8 cellular contexts compared by ENCODE assay signal in the genomic region with DNA sequence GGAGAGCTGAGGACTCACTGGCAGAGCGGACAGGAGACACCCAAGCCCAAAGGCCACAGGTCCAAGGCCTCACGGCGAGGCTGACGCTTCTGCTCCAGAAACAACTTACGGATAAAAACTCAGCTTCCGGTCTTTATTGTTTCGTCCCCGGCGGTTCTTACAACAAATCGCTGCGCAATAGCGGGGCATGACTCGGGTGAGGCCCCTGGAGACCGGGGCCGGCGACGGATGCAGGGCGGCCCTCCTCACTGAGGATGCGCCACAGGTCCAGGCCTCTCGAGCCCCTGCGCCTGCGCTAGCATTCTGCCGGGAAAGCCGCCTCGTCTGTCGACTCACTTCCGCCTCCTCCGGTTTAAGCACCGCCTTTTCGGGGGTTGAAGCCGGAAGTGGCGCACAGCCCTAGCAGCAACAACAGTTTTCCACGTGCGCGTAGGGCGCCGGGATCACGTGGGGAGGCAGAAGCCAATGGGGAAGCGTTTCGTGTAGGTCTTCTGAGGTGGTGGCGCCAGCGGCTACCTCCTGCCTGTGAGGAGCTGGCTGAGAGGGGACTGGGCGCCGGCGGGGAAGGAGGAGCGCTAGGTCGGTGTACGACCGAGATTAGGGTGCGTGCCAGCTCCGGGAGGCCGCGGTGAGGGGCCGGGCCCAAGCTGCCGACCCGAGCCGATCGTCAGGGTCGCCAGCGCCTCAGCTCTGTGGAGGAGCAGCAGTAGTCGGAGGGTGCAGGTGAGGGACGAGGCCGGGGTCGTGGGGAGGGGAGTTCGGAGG. TPM values are rescaled to one million over a fixed set of nuclear protein-coding genes. Genes with fewer than 3 reads are reported as not detected.
DNase-seq lines count a peak whose midpoint lies in the region; ATAC-seq and TF ChIP-seq lines count a peak whose summit lies in the region.

Gene DNAJB9, plus strand, starts transcription at position 494 of the 765 bp plus-strand sequence. CDS start 1,853 bp downstream, outside the sequence.
Gene THAP5, minus strand, starts transcription at position 326 of the 765 bp plus-strand sequence. Its CDS starts 137 bp downstream, at position 189.

- under 1% methylated on average over 46 of the region's 65 CpGs for whole genome bisulfite sequencing in SK-N-SH (ENCODE audit: low lambda C conversion rate)

- TF ChIP-seq RAD21 in SK-N-SH (IDR thresholded peaks at IDR 0.05; ENCODE audit: low read length): no peak

- peak within 1 kb of the TSS; percentile 79 to 80 for H3K4me3 ChIP-seq in SK-N-SH (ENCODE audit: low read depth in 2 of 2, low read length in 1 of 2)

- DNase-seq in GM04504 (ENCODE audit: low read depth): peak; percentile 99
- peak; percentile 99 for DNase-seq in NCI-H1048 (lab: John Stamatoyannopoulos, UW)
- DNase-seq in SK-N-SH: peak; percentile 98
- DNase-seq in germinal center (ENCODE audit: low spot score): peak; percentile 97
- peak; percentile 97 for DNase-seq in non-pigmented ciliary epithelial cell (ENCODE audit: low read depth)
- peak; percentile 100 for DNase-seq in superior temporal gyrus (ENCODE audit: extremely low spot score)

- no peaks in the 10 kb centered on the region for H3K27me3 ChIP-seq in SK-N-SH (ENCODE audit: insufficient read depth)

- CTCF ChIA-PET in SK-N-SH (lab: Yijun Ruan, JAX): interaction anchor here (0.7 to 1.1 kb wide), 5 partner anchors 9 to 1435 kb away, joined by 3 to 4 read pairs (median 3); no protein-coding TSS in a partner anchor

- no peak for TF ChIP-seq CTCF in SK-N-SH (IDR thresholded peaks at IDR 0.05)

- H3F3A ChIP-seq in SK-N-SH (replicated peaks; ENCODE audit: insufficient read depth): peaks cover 15% of the 10 kb centered on the region

- TF ChIP-seq EP300 in SK-N-SH (IDR thresholded peaks at IDR 0.05; ENCODE audit: borderline replicate concordance in 1 of 2, low read depth in 1 of 2, low read length in 1 of 2): peak in 1 of 2 experiments; percentile 15; a peak in 1 of 4 replicates

- H3K4me2 ChIP-seq in SK-N-SH: peak within 1 kb of the TSS; percentile 83

- H3K4me1 ChIP-seq in SK-N-SH (ENCODE audit: control insufficient read depth in 1 of 2, insufficient read depth in 2 of 2, low read depth in 1 of 2, low read length in 1 of 2): peaks cover 18 to 38% of the 10 kb centered on the region in 2 experiments; a peak in 3 of 4 replicates

- peak within 1 kb of the TSS; percentile 99 for H3K27ac Mint-ChIP-seq in activated naive CD4-positive, alpha-beta T cell treated with anti-CD3 and anti-CD28 coated beads, Interleukin-2, amount 50 U/mL, for 24 hours

- POLR2A ChIA-PET in SK-N-SH (lab: Yijun Ruan, JAX): interaction anchor here (1.0 to 2.6 kb wide), 5 partner anchors 10 to 116 kb away, joined by 3 to 34 read pairs (median 4); partner anchors contain the start of gene PNPLA8

- no peaks in the 10 kb centered on the region for H3K9me2 ChIP-seq in SK-N-SH

- H3K27me3 Mint-ChIP-seq in activated naive CD4-positive, alpha-beta T cell treated with anti-CD3 and anti-CD28 coated beads, Interleukin-2, amount 50 U/mL, for 24 hours: no peaks in the 10 kb centered on the region

- ATAC-seq in HG02571 (IDR thresholded peaks at IDR 0.05; ENCODE audit: unreplicated experiment): peak; percentile 92

- peak within 1 kb of the TSS; percentile 87 for H2AFZ ChIP-seq in SK-N-SH (ENCODE audit: low read depth)

- peaks cover 41 to 50% of the 10 kb centered on the region in 2 experiments for H3K36me3 ChIP-seq in SK-N-SH (replicated peaks in 1 of 2; ENCODE audit: control insufficient read depth in 1 of 2, insufficient read depth in 2 of 2, low read length in 1 of 2)

- H4K20me1 ChIP-seq in SK-N-SH (ENCODE audit: insufficient read depth): no peaks in the 10 kb centered on the region; the same call in 1 of the 2 replicates

- peaks cover 64% of the 10 kb centered on the region for H3K4me1 Mint-ChIP-seq in activated naive CD4-positive, alpha-beta T cell treated with anti-CD3 and anti-CD28 coated beads, Interleukin-2, amount 50 U/mL, for 24 hours

- peaks cover 20% of the 10 kb centered on the region for H3K36me3 Mint-ChIP-seq in activated naive CD4-positive, alpha-beta T cell treated with anti-CD3 and anti-CD28 coated beads, Interleukin-2, amount 50 U/mL, for 24 hours

- H3K27ac ChIP-seq in SK-N-SH (ENCODE audit: low read depth in 2 of 2, low read length in 1 of 2): peak within 1 kb of the TSS; percentile 94 to 99

- peak within 1 kb of the TSS; percentile 98 for H3K4me3 Mint-ChIP-seq in activated naive CD4-positive, alpha-beta T cell treated with anti-CD3 and anti-CD28 coated beads, Interleukin-2, amount 50 U/mL, for 24 hours

- no peaks in the 10 kb centered on the region for H3K9me3 ChIP-seq in SK-N-SH

- peaks cover 68% of the 10 kb centered on the region for H3K79me2 ChIP-seq in SK-N-SH (ENCODE audit: insufficient read depth)

- peak within 1 kb of the TSS; percentile 92 for H3K9ac ChIP-seq in SK-N-SH

- peaks cover 5% of the 10 kb centered on the region for H3K9me3 Mint-ChIP-seq in activated naive CD4-positive, alpha-beta T cell treated with anti-CD3 and anti-CD28 coated beads, Interleukin-2, amount 50 U/mL, for 24 hours

TF ChIP-seq in SK-N-SH, 30 proteins besides CTCF, POLR2A, EP300 and RAD21 (continues in another document):
- TF ChIP-seq TCF12 (IDR thresholded peaks at IDR 0.05) (no peak), JUND (IDR thresholded peaks at IDR 0.05) (no peak), IRF3 (IDR thresholded peaks at IDR 0.05; ENCODE audit: low read depth, low read length) (peak; percentile 58), FOXM1 (IDR thresholded peaks at IDR 0.05; ENCODE audit: low read depth) (no peak), REST (IDR thresholded peaks at IDR 0.05; ENCODE audit: low read depth, low read length) (peak; percentile 4; the same call in 1 of the 2 replicates), PBX3 (IDR thresholded peaks at IDR 0.05) (no peak), NRF1 (IDR thresholded peaks at IDR 0.05; ENCODE audit: low read depth, low read length) (peak; percentile 100), TAF1 (IDR thresholded peaks at IDR 0.05; ENCODE audit: borderline replicate concordance, low read depth, low read length) (peak; percentile 68), NFIC (IDR thresholded peaks at IDR 0.05; ENCODE audit: borderline replicate concordance) (no peak), SMC3 (IDR thresholded peaks at IDR 0.05; ENCODE audit: low read depth, low read length) (no peak)
- TF ChIP-seq, protein P1, sequence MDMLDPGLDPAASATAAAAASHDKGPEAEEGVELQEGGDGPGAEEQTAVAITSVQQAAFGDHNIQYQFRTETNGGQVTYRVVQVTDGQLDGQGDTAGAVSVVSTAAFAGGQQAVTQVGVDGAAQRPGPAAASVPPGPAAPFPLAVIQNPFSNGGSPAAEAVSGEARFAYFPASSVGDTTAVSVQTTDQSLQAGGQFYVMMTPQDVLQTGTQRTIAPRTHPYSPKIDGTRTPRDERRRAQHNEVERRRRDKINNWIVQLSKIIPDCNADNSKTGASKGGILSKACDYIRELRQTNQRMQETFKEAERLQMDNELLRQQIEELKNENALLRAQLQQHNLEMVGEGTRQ (IDR thresholded peaks at IDR 0.05; ENCODE audit: borderline replicate concordance, low read depth, low read length): peak; percentile 97

RNA-seq across cellular contexts. Expression of gene DNAJB9, which starts in this region (rescaled TPM):
- 6.4 and 6.6 TPM in 2 replicates for polyA plus RNA-seq in SK-N-SH (2012; rRNA removed)
- 8.5 and 9.9 TPM in 2 replicates for polyA plus RNA-seq in SK-N-SH (2012; cell fraction: cytosol; rRNA removed)
- 2.1 and 4.3 TPM in 2 replicates for polyA plus RNA-seq in SK-N-SH (2012; cell fraction: nucleus; rRNA removed)

RNA-seq across cellular contexts. Expression of gene THAP5, which starts in this region (rescaled TPM):
- 4.2 and 5.3 TPM in 2 replicates for polyA plus RNA-seq in SK-N-SH (2012; rRNA removed)
- 7.7 and 8.1 TPM in 2 replicates for polyA plus RNA-seq in SK-N-SH (2012; cell fraction: cytosol; rRNA removed)
- 3.1 and 4.9 TPM in 2 replicates for polyA plus RNA-seq in SK-N-SH (2012; cell fraction: nucleus; rRNA removed)

Comparison
In these comparisons a context has a peak if more than half of its experiments do, and no peak if none do; other contexts are left out.
1. Peak in every context shown above with its lines: DNase-seq, ATAC-seq, H3K4me3 ChIP-seq and H3K27ac ChIP-seq.